In genomic region chr22:17083811-17084540, GRCh38 we compare ENCODE assay signal across 8 cellular contexts. TPM values are rescaled to one million over a fixed set of nuclear protein-coding genes. Genes with fewer than 3 reads are reported as not detected.
DNase-seq lines count a peak whose midpoint lies in the region; ATAC-seq and TF ChIP-seq lines count a peak whose summit lies in the region.

No MANE protein-coding gene starts in this region.

- peaks cover 18% of the 10 kb centered on the region for H3K79me2 ChIP-seq in OCI-LY3 (ENCODE audit: low read length)

- H3K27me3 ChIP-seq in OCI-LY3 (ENCODE audit: low read depth, low read length), result no peaks in the 10 kb centered on the region
- no peaks in the 10 kb centered on the region for H3K27me3 ChIP-seq in endodermal cell (ENCODE audit: control insufficient read depth, insufficient read depth, low read length, poor library complexity, severe bottlenecking)

- 91% methylated on average over 29 to 34 of the region's 34 CpGs for WGBS in endodermal cell (ENCODE audit: insufficient coverage in 1 of 2, insufficient read length in 1 of 2), 2 experiments

- H3K36me3 ChIP-seq in OCI-LY3 (replicated peaks; ENCODE audit: low read depth, low read length), result peaks cover 2% of the 10 kb centered on the region
- peaks cover 8% of the 10 kb centered on the region for H3K36me3 ChIP-seq in endodermal cell (ENCODE audit: control insufficient read depth, insufficient read depth, low read length)

- peak overlapping the region; percentile 89 for H3K4me3 Mint-ChIP-seq in Calu3 (ENCODE audit: low read depth, unreplicated experiment)
- H3K4me3 Mint-ChIP-seq in endodermal cell, result peak overlapping the region; percentile 65
- peak overlapping the region; percentile 79 for H3K4me3 Mint-ChIP-seq in osteocyte (ENCODE audit: unreplicated experiment)

- no peaks in the 10 kb centered on the region for H3K9me3 Mint-ChIP-seq in Calu3 (ENCODE audit: low read depth, unreplicated experiment)
- H3K9me3 Mint-ChIP-seq in endodermal cell, result no peaks in the 10 kb centered on the region
- H3K9me3 Mint-ChIP-seq in osteocyte (ENCODE audit: unreplicated experiment), result no peaks in the 10 kb centered on the region

- peak overlapping the region; percentile 65 for H3K9ac ChIP-seq in OCI-LY3 (ENCODE audit: low read length)
- no peak overlapping the region for H3K9ac ChIP-seq in endodermal cell (ENCODE audit: extremely low read depth, low read length, poor library complexity, severe bottlenecking)

- H3K27ac Mint-ChIP-seq in Calu3 (ENCODE audit: unreplicated experiment) (peak overlapping the region; percentile 78), endodermal cell (no peak overlapping the region), osteocyte (ENCODE audit: unreplicated experiment) (peak overlapping the region; percentile 50)

- H3K27ac ChIP-seq in OCI-LY3 (ENCODE audit: low read length) (no peak overlapping the region), endodermal cell (ENCODE audit: low read depth, low read length) (no peak overlapping the region)

- intact Hi-C loops in Calu3 (cut with micrococcal nuclease; ENCODE audit: unreplicated experiment), result no loop called here

- no peak overlapping the region; the same call in 1 of the 2 replicates for H2AFZ ChIP-seq in OCI-LY3 (ENCODE audit: low read depth, low read length)

- H3K4me1 Mint-ChIP-seq in Calu3 (ENCODE audit: low read depth, unreplicated experiment), result peaks cover 13% of the 10 kb centered on the region
- H3K4me1 Mint-ChIP-seq in endodermal cell, result peaks cover 4% of the 10 kb centered on the region
- peaks cover 15% of the 10 kb centered on the region for H3K4me1 Mint-ChIP-seq in osteocyte (ENCODE audit: unreplicated experiment)

- H3K4me2 ChIP-seq in OCI-LY3 (ENCODE audit: low read length), result peak overlapping the region; percentile 89

- BruUV-seq in Calu3 (replicated peaks; lab: Mats Ljungman, UMichigan), result no TSS peak

- H3K4me3 ChIP-seq in OCI-LY3 (ENCODE audit: low read length), result peak overlapping the region; percentile 86
- H3K4me3 ChIP-seq in endodermal cell (ENCODE audit: low read length), result peak overlapping the region; percentile 78

- CTCF ChIA-PET in Calu3 (lab: Charles Lee), result interaction anchor here (1.3 kb wide), 1 partner anchor 88 kb away, joined by 3 read pairs; no protein-coding TSS in a partner anchor

- DNase-seq in Calu3, result no peak
- DNase-seq in endodermal cell, result no peak
- DNase-seq in osteocyte (ENCODE audit: extremely low spot score, unreplicated experiment), result no peak
- DNase-seq in DMS114 treated with DMSO at 0.1 percent for 48 hours (lab: John Stamatoyannopoulos, UW; ENCODE audit: unreplicated experiment), result no peak
- no peak for DNase-seq in GDM1 (lab: John Stamatoyannopoulos, UW)
- no peak for DNase-seq in NCI-H2081 (lab: John Stamatoyannopoulos, UW)

- no peak for TF ChIP-seq CTCF in Calu3 (IDR thresholded peaks at IDR 0.05; ENCODE audit: unreplicated experiment)
- TF ChIP-seq CTCF in OCI-LY3 (IDR thresholded peaks at IDR 0.05; ENCODE audit: low read depth, low read length), result no peak
- TF ChIP-seq CTCF in endodermal cell (conservative IDR thresholded peaks at IDR 0.05), result no peak
- no peak for TF ChIP-seq CTCF in osteocyte (IDR thresholded peaks at IDR 0.05)

- H3K9me3 ChIP-seq in OCI-LY3 (ENCODE audit: insufficient read depth, low read length) (no peaks in the 10 kb centered on the region), endodermal cell (ENCODE audit: control insufficient read depth, low read length) (no peaks in the 10 kb centered on the region)

- ATAC-seq in HG03280 (IDR thresholded peaks at IDR 0.05; ENCODE audit: unreplicated experiment), result no peak

- H4K20me1 ChIP-seq in OCI-LY3 (ENCODE audit: insufficient read depth, low read length), result peaks cover 15% of the 10 kb centered on the region

- no peaks in the 10 kb centered on the region for H3K27me3 Mint-ChIP-seq in Calu3 (ENCODE audit: unreplicated experiment)
- peaks cover 18% of the 10 kb centered on the region for H3K27me3 Mint-ChIP-seq in endodermal cell (ENCODE audit: insufficient read depth)
- no peaks in the 10 kb centered on the region for H3K27me3 Mint-ChIP-seq in osteocyte (ENCODE audit: unreplicated experiment)

- peaks cover 23% of the 10 kb centered on the region for H3K36me3 Mint-ChIP-seq in Calu3 (ENCODE audit: insufficient read depth, unreplicated experiment)
- H3K36me3 Mint-ChIP-seq in endodermal cell (ENCODE audit: low read depth), result no peaks in the 10 kb centered on the region
- no peaks in the 10 kb centered on the region for H3K36me3 Mint-ChIP-seq in osteocyte (ENCODE audit: unreplicated experiment)

- H3K4me1 ChIP-seq in OCI-LY3 (ENCODE audit: low read length) (peaks cover 19% of the 10 kb centered on the region), endodermal cell (ENCODE audit: control insufficient read depth, insufficient read depth, low read length) (peaks cover 3% of the 10 kb centered on the region)

RNA-seq across cellular contexts. Expression of gene IL17RA, which starts 0.8 kb away (rescaled TPM):
- total RNA-seq in Calu3 (2022) (14.1 and 18.0 TPM in 2 replicates), endodermal cell (10 to 100 TPM; 14.8 to 16.0 TPM), osteocyte (12.1 and 15.5 TPM in 2 replicates)
- 5.2 TPM for polyA plus RNA-seq in endodermal cell (2013, experiment 1 of 2)
- 7.0 TPM for polyA plus RNA-seq in endodermal cell (2013, experiment 2 of 2)

RNA-seq across cellular contexts. Expression of gene TMEM121B, which starts 37.2 kb away (rescaled TPM):
- 0.21 and 0.42 TPM in 2 replicates for total RNA-seq in Calu3 (2022)
- 10 to 100 TPM in 1 of 2 donors, 1 to 10 TPM in 1; 8.9 to 10.9 TPM for total RNA-seq in endodermal cell
- 9.9 TPM for polyA plus RNA-seq in endodermal cell (2013, experiment 1 of 2)
- polyA plus RNA-seq in endodermal cell (2013, experiment 2 of 2), result 7.9 TPM
- total RNA-seq in osteocyte, result 0.37 and 0.48 TPM in 2 replicates
